Comparison of ENCODE assay signal across 8 cellular contexts in genomic region chr19:33795370-33796163, GRCh38. TPM values are rescaled to one million over a fixed set of nuclear protein-coding genes. Genes with fewer than 3 reads are reported as not detected.
DNase-seq lines count a peak whose midpoint lies in the region; ATAC-seq and TF ChIP-seq lines count a peak whose summit lies in the region.

No MANE protein-coding gene starts in this region.

- no peaks in the 10 kb centered on the region for H3K4me1 ChIP-seq in CD8-positive, alpha-beta T cell (ENCODE audit: insufficient read depth, low read length)
- H3K4me1 ChIP-seq in OCI-LY3 (ENCODE audit: low read length) (peaks cover 21% of the 10 kb centered on the region), foreskin keratinocyte (no peaks in the 10 kb centered on the region), upper lobe of left lung (peaks cover 12 to 50% (median 25%) of the 10 kb centered on the region in 4 donors)

- H3K27me3 Mint-ChIP-seq in CD8-positive, alpha-beta T cell (ENCODE audit: low read depth): peaks cover 40% of the 10 kb centered on the region

- peak overlapping the region; percentile 66 for H3K4me3 Mint-ChIP-seq in CD8-positive, alpha-beta T cell

- peaks cover 15% of the 10 kb centered on the region for H3K27me3 ChIP-seq in CD8-positive, alpha-beta T cell (ENCODE audit: insufficient read depth, low read length)
- H3K27me3 ChIP-seq in OCI-LY3 (ENCODE audit: low read depth, low read length) (peaks cover 7% of the 10 kb centered on the region; the same call in 1 of the 2 replicates), foreskin keratinocyte (peaks cover 3% of the 10 kb centered on the region), neural cell (ENCODE audit: insufficient read depth, low read depth, low read length) (no peaks in the 10 kb centered on the region), upper lobe of left lung (peaks cover 0 to 7% (median 2%) of the 10 kb centered on the region in 4 donors)

- TF ChIP-seq RAD21 in neural cell (conservative IDR thresholded peaks at IDR 0.05): peak; percentile 65

- no peaks in the 10 kb centered on the region for H3K9me3 ChIP-seq in CD8-positive, alpha-beta T cell (ENCODE audit: low read length)
- H3K9me3 ChIP-seq in OCI-LY3 (ENCODE audit: insufficient read depth, low read length): no peaks in the 10 kb centered on the region
- no peaks in the 10 kb centered on the region for H3K9me3 ChIP-seq in neural cell (ENCODE audit: low read length)
- H3K9me3 ChIP-seq in upper lobe of left lung: no peaks in the 10 kb centered on the region

- H3K79me2 ChIP-seq in OCI-LY3 (ENCODE audit: low read length): no peaks in the 10 kb centered on the region
- H3K79me2 ChIP-seq in neural cell (replicated peaks; ENCODE audit: insufficient read depth, low read length): no peaks in the 10 kb centered on the region

- H4K20me1 ChIP-seq in OCI-LY3 (ENCODE audit: insufficient read depth, low read length) (0 out of 2 replicates have a peak, but pooled peaks cover 3% of the 10 kb centered on the region), neural cell (ENCODE audit: insufficient read depth) (no peaks in the 10 kb centered on the region)

- H3K27ac ChIP-seq in CD8-positive, alpha-beta T cell (ENCODE audit: low read depth, low read length): no peak overlapping the region
- H3K27ac ChIP-seq in OCI-LY3 (ENCODE audit: low read length) (peak overlapping the region; percentile 79), foreskin keratinocyte (peak overlapping the region; percentile 73), neural cell (ENCODE audit: low read length) (peak overlapping the region; percentile 87), upper lobe of left lung (peak overlapping the region; percentile 91 to 98 (median 95))

- DNase-seq in CD8-positive, alpha-beta T cell: peak in 2 of 7 experiments; percentile 26 to 31
- DNase-seq in HPDE6-E6E7 (ENCODE audit: extremely low spot score): peak; percentile 79
- DNase-seq in activated naive CD4-positive, alpha-beta T cell treated with Interleukin-2 at 50 U/mL for 16 hours: peak; percentile 64
- peak; percentile 44 to 70 for DNase-seq in foreskin keratinocyte
- peak; percentile 69 to 95 for DNase-seq in upper lobe of left lung

- CTCF ChIA-PET in CD8-positive, alpha-beta T cell (lab: Charles Lee): interaction anchor here (0.9 to 3.1 kb wide), 4 partner anchors 9 to 18 kb away, joined by 3 to 12 read pairs (median 6); no protein-coding TSS in a partner anchor

- TF ChIP-seq POLR2A in upper lobe of left lung (IDR thresholded peaks at IDR 0.05): peak in 3 of 4 donors; percentile 16 to 60 (median 51)

- H3K4me3 ChIP-seq in CD8-positive, alpha-beta T cell (ENCODE audit: low read depth, low read length): peak overlapping the region; percentile 27
- H3K4me3 ChIP-seq in OCI-LY3 (ENCODE audit: low read length) (peak overlapping the region; percentile 92), neural cell (ENCODE audit: low read length) (peak overlapping the region; percentile 89), upper lobe of left lung (peak overlapping the region; percentile 14 to 92 (median 80))

- H3K36me3 ChIP-seq in CD8-positive, alpha-beta T cell (ENCODE audit: insufficient read depth, low read length): no peaks in the 10 kb centered on the region
- H3K36me3 ChIP-seq in OCI-LY3 (replicated peaks; ENCODE audit: low read depth, low read length) (peaks cover under 1% of the 10 kb centered on the region), neural cell (ENCODE audit: insufficient read depth, low read length) (no peaks in the 10 kb centered on the region), upper lobe of left lung (peaks cover 0 to 4% (median 0%) of the 10 kb centered on the region in 4 donors)

- peaks cover 3% of the 10 kb centered on the region for H3K4me1 Mint-ChIP-seq in CD8-positive, alpha-beta T cell (ENCODE audit: low read depth)

- no peak overlapping the region for H3K27ac Mint-ChIP-seq in CD8-positive, alpha-beta T cell

- POLR2A ChIA-PET in CD8-positive, alpha-beta T cell (lab: Charles Lee): no interaction called here

- WGBS in upper lobe of left lung, 2 donors: 1 to 3% methylated on average over 33 to 67 of the region's 92 CpGs

- no peaks in the 10 kb centered on the region for H3K36me3 Mint-ChIP-seq in CD8-positive, alpha-beta T cell

- H2AFZ ChIP-seq in OCI-LY3 (ENCODE audit: low read depth, low read length) (peak overlapping the region; percentile 87), neural cell (ENCODE audit: low read depth, low read length) (peak overlapping the region; percentile 33)

- no peaks in the 10 kb centered on the region for H3K9me2 ChIP-seq in neural cell (ENCODE audit: insufficient read depth, low read length)

- no peaks in the 10 kb centered on the region for H3K9me3 Mint-ChIP-seq in CD8-positive, alpha-beta T cell

- H3K4me2 ChIP-seq in OCI-LY3 (ENCODE audit: low read length): peak overlapping the region; percentile 73
- H3K4me2 ChIP-seq in neural cell (ENCODE audit: low read length): no peak overlapping the region

- TF ChIP-seq EP300 in neural cell (conservative IDR thresholded peaks at IDR 0.05; ENCODE audit: poor library complexity, severe bottlenecking): peak; percentile 39
- TF ChIP-seq EP300 in upper lobe of left lung (IDR thresholded peaks at IDR 0.05): no peak

- H3F3A ChIP-seq in neural cell (ENCODE audit: insufficient read depth, low read length, poor library complexity, severe bottlenecking): no peaks in the 10 kb centered on the region

- peak; percentile 40 for TF ChIP-seq CTCF in CD8-positive, alpha-beta T cell (IDR thresholded peaks at IDR 0.05)
- TF ChIP-seq CTCF in OCI-LY3 (IDR thresholded peaks at IDR 0.05; ENCODE audit: low read depth, low read length) (peak; percentile 91), foreskin keratinocyte (conservative IDR thresholded peaks at IDR 0.05) (peak; percentile 84), neural cell (IDR thresholded peaks at IDR 0.05; ENCODE audit: poor library complexity, severe bottlenecking) (peak; percentile 90), upper lobe of left lung (IDR thresholded peaks at IDR 0.05) (peak; percentile 83 to 89 (median 88))

- no peak for ATAC-seq in CD8-positive, alpha-beta T cell
- ATAC-seq in foreskin keratinocyte (peak; percentile 53), upper lobe of left lung (ENCODE audit: low FRiP score in 2 of 2) (peak; percentile 84 to 90), GM18867 (IDR thresholded peaks at IDR 0.05; ENCODE audit: unreplicated experiment) (no peak)

- H3K9ac ChIP-seq in OCI-LY3 (ENCODE audit: low read length): peak overlapping the region; percentile 94
- H3K9ac ChIP-seq in neural cell (ENCODE audit: low read length): peak overlapping the region; percentile 90

- intact Hi-C loops in CD8-positive, alpha-beta T cell (cut with DNase I, micrococcal nuclease): no loop called here

TF ChIP-seq in neural cell, 6 proteins besides CTCF, POLR2A, EP300 and RAD21:
- TF ChIP-seq TAF1 (IDR thresholded peaks at IDR 0.05; ENCODE audit: low read depth): no peak
- no peak for TF ChIP-seq EZH2 (IDR thresholded peaks at IDR 0.05; ENCODE audit: borderline replicate concordance, insufficient read depth, low read length, poor library complexity, severe bottlenecking)
- peak; percentile 39 for TF ChIP-seq POLR2AphosphoS5 (IDR thresholded peaks at IDR 0.05)
- TF ChIP-seq REST (IDR thresholded peaks at IDR 0.05; ENCODE audit: borderline replicate concordance): peak; percentile 26
- TF ChIP-seq MXI1 (conservative IDR thresholded peaks at IDR 0.05; ENCODE audit: poor library complexity, severe bottlenecking): peak; percentile 41
- peak; percentile 77 for TF ChIP-seq SMC3 (conservative IDR thresholded peaks at IDR 0.05; ENCODE audit: poor library complexity)

RNA-seq across cellular contexts. Expression of gene KCTD15, which starts 1.1 kb away (rescaled TPM):
- total RNA-seq in CD8-positive, alpha-beta T cell: under 1 TPM; 0.14 to 0.27 TPM
- 19.5 and 27.6 TPM in 2 replicates for total RNA-seq in foreskin keratinocyte
- 14.8 and 19.0 TPM in 2 replicates for polyA plus RNA-seq in foreskin keratinocyte
- 67.9 and 93.6 TPM in 2 replicates for polyA plus RNA-seq in neural cell
- polyA minus RNA-seq in neural cell: 64.8 and 80.3 TPM in 2 replicates
- 10 to 100 TPM; 13.4 to 98.1 (median 30.5) TPM for total RNA-seq in upper lobe of left lung

Comparison
In these comparisons a context has a peak if more than half of its experiments do, and no peak if none do; other contexts are left out.
1. ATAC-seq: peak in foreskin keratinocyte (single experiment) and upper lobe of left lung (2 of 2); none in CD8-positive, alpha-beta T cell (single experiment) and GM18867 (single experiment).
2. H3K4me3 ChIP-seq: peak in every context shown above with its lines; median percentile 92 in OCI-LY3; 89 in neural cell; 80 in upper lobe of left lung; 27 in CD8-positive, alpha-beta T cell.
3. CTCF ChIP-seq: peak in every context shown above with its lines; median percentile 91 in OCI-LY3; 90 in neural cell; 88 in upper lobe of left lung; 84 in foreskin keratinocyte; 40 in CD8-positive, alpha-beta T cell.
4. RNA of gene KCTD15, which starts 1.1 kb away (total RNA-seq): 13.4 to 98.1 TPM in upper lobe of left lung and 19.5 to 27.6 TPM in foreskin keratinocyte; 0.14 to 0.27 TPM in CD8-positive, alpha-beta T cell; every median in the first group is over 10 times any median in the second.